Comparison of ENCODE assay signal across 1 cellular context in the genomic region with DNA sequence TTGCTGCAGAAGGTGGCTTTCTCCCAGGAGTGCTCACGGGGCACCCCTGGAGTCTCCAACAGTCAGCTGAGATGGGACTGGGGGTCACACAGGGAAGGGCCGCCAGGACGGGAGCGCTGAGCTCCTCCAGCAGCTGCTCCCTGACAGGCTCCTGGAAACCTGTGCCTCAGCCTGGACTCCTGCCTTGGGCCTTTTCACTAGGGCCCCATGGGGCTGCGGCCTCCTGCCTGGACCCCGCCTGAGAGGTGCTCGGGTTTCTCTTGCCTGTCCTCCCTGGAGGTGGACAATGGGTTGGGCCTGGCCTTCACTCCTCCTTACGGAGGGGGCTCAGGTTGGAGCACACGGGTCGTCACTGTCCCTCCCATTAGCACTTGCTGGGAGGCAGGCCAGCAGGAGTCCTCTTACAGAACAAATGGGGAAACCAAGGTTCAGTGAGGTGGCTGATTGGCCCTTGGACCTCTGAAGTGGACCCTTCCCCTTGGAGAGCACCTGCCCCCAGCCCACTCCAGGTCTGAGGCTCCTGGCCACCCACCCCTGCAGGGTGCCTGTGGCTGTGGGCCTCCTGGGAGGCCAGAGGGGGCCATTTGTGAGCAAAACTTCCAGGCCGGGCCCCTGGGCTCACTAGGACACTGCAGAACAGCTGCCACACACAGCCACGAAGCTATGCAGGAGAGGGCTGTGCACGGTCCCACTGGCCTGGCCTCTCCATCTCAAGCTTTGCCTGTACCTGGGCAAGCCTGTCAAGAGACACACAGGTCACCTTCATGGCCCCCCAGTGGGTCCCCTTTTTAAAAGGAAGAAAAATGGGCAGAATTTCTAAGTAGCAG.
TF ChIP-seq lines count a peak whose summit lies in the region.

No MANE protein-coding gene starts in this region.

TF ChIP-seq in GM23338, 12 proteins besides CTCF, POLR2A, EP300 and RAD21:
- TF ChIP-seq ZNF114 (CRISPR knock-in tag; IDR thresholded peaks at IDR 0.05) (no peak), EZH2 (IDR thresholded peaks at IDR 0.05; ENCODE audit: low read depth, unreplicated experiment) (no peak), STAT1 (IDR thresholded peaks at IDR 0.05; ENCODE audit: unreplicated experiment) (no peak), POLR2AphosphoS5 (IDR thresholded peaks at IDR 0.05; ENCODE audit: low read depth) (no peak)
